Comparison of ENCODE assay signal across 18 cellular contexts in the genomic region with DNA sequence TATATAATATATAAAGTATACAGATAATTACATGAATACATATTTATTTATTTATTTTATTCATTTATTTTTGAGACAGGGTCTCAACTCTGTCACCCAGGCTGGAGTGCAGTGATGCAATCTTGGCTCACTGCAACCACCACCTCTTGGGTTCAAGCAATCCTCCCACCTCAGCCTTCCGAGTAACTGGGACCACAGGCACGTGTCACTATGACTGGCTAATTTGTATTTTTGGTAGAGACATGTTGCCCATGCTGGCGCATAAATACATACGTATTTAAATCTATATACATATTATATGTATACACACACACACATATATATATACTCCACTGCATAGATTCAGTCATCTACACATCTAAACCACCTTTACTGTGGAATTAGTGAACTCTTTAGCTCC. TPM values are rescaled to one million over a fixed set of nuclear protein-coding genes. Genes with fewer than 3 reads are reported as not detected.
DNase-seq lines count a peak whose midpoint lies in the region; ATAC-seq and TF ChIP-seq lines count a peak whose summit lies in the region.
"Had no signal": no experiment of that assay in that cellular context is flagged by ENCODE, and none has a peak within 500 bp of the region (broad histone marks: within the 10 kb centered on the region; RNA-seq: fewer than 3 reads in every experiment).

No MANE protein-coding gene starts in this region.

- H3K27me3 ChIP-seq in CD4-positive, CD25-positive, alpha-beta regulatory T cell (ENCODE audit: control insufficient read depth, insufficient read depth, low read length) = no peaks in the 10 kb centered on the region
- H3K27me3 ChIP-seq in right atrium auricular region = no peaks in the 10 kb centered on the region
- H3K27me3 ChIP-seq in CD8-positive, alpha-beta memory T cell (ENCODE audit: insufficient read depth, low read length, poor library complexity, severe bottlenecking) = no peaks in the 10 kb centered on the region
- H3K27me3 ChIP-seq: body of pancreas, colonic mucosa, neutrophil had no signal

- POLR2A ChIA-PET in activated CD4-positive, alpha-beta T cell treated with anti-CD3 and anti-CD28 coated beads, Interleukin-2, amount 10 ng/mL, durations not matched to agents 7 days and 5 days (lab: Charles Lee) = interaction anchor here (1.2 to 1.7 kb wide), 2 partner anchors 35 to 57 kb away, joined by 5 to 6 read pairs; no protein-coding TSS in a partner anchor
- POLR2A ChIA-PET in CD8-positive, alpha-beta memory T cell (lab: Charles Lee) = interaction anchor here (1.4 to 1.8 kb wide), 2 partner anchors 21 to 55 kb away, joined by 8 read pairs; partner anchors contain the start of genes ANKRD12 and NDUFV2

- no peaks in the 10 kb centered on the region for H3K27me3 Mint-ChIP-seq in CD4-positive, CD25-positive, alpha-beta regulatory T cell
- no peaks in the 10 kb centered on the region for H3K27me3 Mint-ChIP-seq in activated CD4-positive, alpha-beta T cell treated with anti-CD3 and anti-CD28 coated beads, Interleukin-2, amount 10 ng/mL, durations not matched to agents 7 days and 5 days
- H3K27me3 Mint-ChIP-seq in CD8-positive, alpha-beta memory T cell = no peaks in the 10 kb centered on the region
- H3K27me3 Mint-ChIP-seq: activated naive CD8-positive, alpha-beta T cell treated with anti-CD3 and anti-CD28 coated beads, Interleukin-2, amount 10 ng/mL, durations not matched to agents 7 days and 5 days had no signal

- H3K4me3 ChIP-seq in CD4-positive, CD25-positive, alpha-beta regulatory T cell (ENCODE audit: low read depth, low read length) = no peak overlapping the region
- no peak overlapping the region for H3K4me3 ChIP-seq in right atrium auricular region
- no peak overlapping the region for H3K4me3 ChIP-seq in CD8-positive, alpha-beta memory T cell (ENCODE audit: low read length)
- H3K4me3 ChIP-seq: body of pancreas, colonic mucosa, GM23338, mucosa of descending colon had no signal

- H3K36me3 Mint-ChIP-seq in CD4-positive, CD25-positive, alpha-beta regulatory T cell = no peaks in the 10 kb centered on the region
- peaks cover 11% of the 10 kb centered on the region for H3K36me3 Mint-ChIP-seq in activated CD4-positive, alpha-beta T cell treated with anti-CD3 and anti-CD28 coated beads, Interleukin-2, amount 10 ng/mL, durations not matched to agents 7 days and 5 days (ENCODE audit: low read depth)
- H3K36me3 Mint-ChIP-seq in CD8-positive, alpha-beta memory T cell = no peaks in the 10 kb centered on the region

- peak; percentile 78 for DNase-seq in activated CD4-positive, alpha-beta T cell treated with anti-CD3 and anti-CD28 coated beads for 48 hours
- no peak for DNase-seq in activated CD4-positive, alpha-beta T cell treated with anti-CD3 and anti-CD28 coated beads, Interleukin-2, amount 50 U/mL, for 1 hour
- DNase-seq in CD4-positive, CD25-positive, alpha-beta regulatory T cell = no peak
- DNase-seq in activated CD4-positive, alpha-beta T cell treated with anti-CD3 and anti-CD28 coated beads, Interleukin-2, amount 10 ng/mL, durations not matched to agents 7 days and 5 days = no peak
- peak; percentile 51 to 64 for DNase-seq in stimulated activated CD4-positive, alpha-beta T cell treated with anti-CD3 and anti-CD28 coated beads, Interleukin-15, amount 100 ng/mL, for 48 hours (ENCODE audit: low read depth in 2 of 2)
- no peak for DNase-seq in right atrium auricular region (ENCODE audit: low spot score)
- no peak for DNase-seq in CD8-positive, alpha-beta memory T cell
- DNase-seq: activated naive CD8-positive, alpha-beta T cell treated with anti-CD3 and anti-CD28 coated beads, Interleukin-2, amount 10 ng/mL, durations not matched to agents 7 days and 5 days; body of pancreas; colonic mucosa; Kasumi-1; mucosa of descending colon; NCI-H1436; NCI-H526 treated with DMSO at 0.1 percent for 48 hours had no signal

- H3K4me3 Mint-ChIP-seq in CD4-positive, CD25-positive, alpha-beta regulatory T cell = no peak overlapping the region
- no peak overlapping the region for H3K4me3 Mint-ChIP-seq in activated CD4-positive, alpha-beta T cell treated with anti-CD3 and anti-CD28 coated beads, Interleukin-2, amount 10 ng/mL, durations not matched to agents 7 days and 5 days
- H3K4me3 Mint-ChIP-seq in CD8-positive, alpha-beta memory T cell = no peak overlapping the region
- H3K4me3 Mint-ChIP-seq: GM23338 had no signal

- CTCF ChIA-PET in activated CD4-positive, alpha-beta T cell treated with anti-CD3 and anti-CD28 coated beads, Interleukin-2, amount 10 ng/mL, durations not matched to agents 7 days and 5 days (lab: Charles Lee) = interaction anchor here (1.2 to 2.8 kb wide), 7 partner anchors 8 to 60 kb away, joined by 3 to 17 read pairs (median 5); partner anchors contain the start of gene NDUFV2
- CTCF ChIA-PET in CD8-positive, alpha-beta memory T cell (lab: Charles Lee) = interaction anchor here (1.1 to 1.7 kb wide), 4 partner anchors 8 to 58 kb away, joined by 3 to 10 read pairs (median 4); no protein-coding TSS in a partner anchor

- H3K27ac ChIP-seq in CD4-positive, CD25-positive, alpha-beta regulatory T cell (ENCODE audit: insufficient read depth, low read length, poor library complexity, severe bottlenecking) = peak overlapping the region; percentile 73
- no peak overlapping the region for H3K27ac ChIP-seq in right atrium auricular region
- H3K27ac ChIP-seq in CD8-positive, alpha-beta memory T cell (ENCODE audit: low read depth, low read length) = no peak overlapping the region
- H3K27ac ChIP-seq: body of pancreas, neutrophil had no signal

- peaks cover 24% of the 10 kb centered on the region for H3K4me1 ChIP-seq in CD4-positive, CD25-positive, alpha-beta regulatory T cell (ENCODE audit: control insufficient read depth, insufficient read depth, low read length, poor library complexity, severe bottlenecking)
- H3K4me1 ChIP-seq in right atrium auricular region = no peaks in the 10 kb centered on the region
- peaks cover 23% of the 10 kb centered on the region for H3K4me1 ChIP-seq in CD8-positive, alpha-beta memory T cell (ENCODE audit: insufficient read depth, low read length)
- H3K4me1 ChIP-seq: body of pancreas, colonic mucosa had no signal

- peaks cover 27 to 47% (median 29%) of the 10 kb centered on the region in 4 donors for H3K4me1 Mint-ChIP-seq in CD4-positive, CD25-positive, alpha-beta regulatory T cell
- H3K4me1 Mint-ChIP-seq in activated CD4-positive, alpha-beta T cell treated with anti-CD3 and anti-CD28 coated beads, Interleukin-2, amount 10 ng/mL, durations not matched to agents 7 days and 5 days = peaks cover 65% of the 10 kb centered on the region
- peaks cover 19 to 27% (median 21%) of the 10 kb centered on the region in 3 donors for H3K4me1 Mint-ChIP-seq in CD8-positive, alpha-beta memory T cell
- H3K4me1 Mint-ChIP-seq: GM23338 had no signal

- no peaks in the 10 kb centered on the region for H3K9me3 Mint-ChIP-seq in CD4-positive, CD25-positive, alpha-beta regulatory T cell
- H3K9me3 Mint-ChIP-seq in activated CD4-positive, alpha-beta T cell treated with anti-CD3 and anti-CD28 coated beads, Interleukin-2, amount 10 ng/mL, durations not matched to agents 7 days and 5 days = peaks cover 4% of the 10 kb centered on the region
- H3K9me3 Mint-ChIP-seq in CD8-positive, alpha-beta memory T cell = no peaks in the 10 kb centered on the region
- H3K9me3 Mint-ChIP-seq: GM23338 had no signal

- no peak overlapping the region for H3K27ac Mint-ChIP-seq in CD4-positive, CD25-positive, alpha-beta regulatory T cell
- H3K27ac Mint-ChIP-seq in activated CD4-positive, alpha-beta T cell treated with anti-CD3 and anti-CD28 coated beads, Interleukin-2, amount 10 ng/mL, durations not matched to agents 7 days and 5 days = peak overlapping the region; percentile 46
- peak overlapping the region in 2 of 8 donors; percentile 29 to 65 for H3K27ac Mint-ChIP-seq in CD8-positive, alpha-beta memory T cell
- H3K27ac Mint-ChIP-seq: GM23338 had no signal

- no peaks in the 10 kb centered on the region for H3K36me3 ChIP-seq in CD4-positive, CD25-positive, alpha-beta regulatory T cell (ENCODE audit: control insufficient read depth, insufficient read depth, low read length)
- H3K36me3 ChIP-seq in right atrium auricular region = no peaks in the 10 kb centered on the region
- no peaks in the 10 kb centered on the region for H3K36me3 ChIP-seq in CD8-positive, alpha-beta memory T cell (ENCODE audit: insufficient read depth, low read length)
- H3K36me3 ChIP-seq: colonic mucosa, neutrophil had no signal

- H3K9me3 ChIP-seq in CD4-positive, CD25-positive, alpha-beta regulatory T cell (ENCODE audit: control insufficient read depth in 2 of 2, low read length in 2 of 2) = no peaks in the 10 kb centered on the region
- H3K9me3 ChIP-seq in right atrium auricular region = no peaks in the 10 kb centered on the region
- H3K9me3 ChIP-seq in CD8-positive, alpha-beta memory T cell (ENCODE audit: low read length) = no peaks in the 10 kb centered on the region
- H3K9me3 ChIP-seq: body of pancreas, colonic mucosa, mucosa of descending colon, neutrophil had no signal

- no peak for ATAC-seq in CD4-positive, CD25-positive, alpha-beta regulatory T cell (ENCODE audit: low read depth in 2 of 2)
- no peak for ATAC-seq in HG02642 (IDR thresholded peaks at IDR 0.05; ENCODE audit: poor library complexity, unreplicated experiment)
- ATAC-seq: body of pancreas, GM23338, Right ventricle myocardium inferior had no signal

- TF ChIP-seq CTCF in right atrium auricular region (IDR thresholded peaks at IDR 0.05) = no peak

RNA-seq across cellular contexts. Expression of gene NDUFV2, which starts 20.6 kb away (rescaled TPM):
- 207 TPM for total RNA-seq in CD4-positive, CD25-positive, alpha-beta regulatory T cell
- polyA plus RNA-seq in CD4-positive, CD25-positive, alpha-beta regulatory T cell = 100 to 1,000 TPM; 221 to 282 (median 255) TPM
- 100 to 1,000 TPM; 177 to 185 TPM for total RNA-seq in activated CD4-positive, alpha-beta T cell treated with anti-CD3 and anti-CD28 coated beads, Interleukin-2, amount 10 ng/mL, durations not matched to agents 7 days and 5 days
- total RNA-seq in right atrium auricular region = 100 to 1,000 TPM; 167 to 225 TPM
- total RNA-seq in CD8-positive, alpha-beta memory T cell = 100 to 1,000 TPM; 324 to 331 TPM
- polyA plus RNA-seq in CD8-positive, alpha-beta memory T cell = 187 TPM

RNA-seq across cellular contexts. Expression of gene ANKRD12, which starts 54.6 kb away (rescaled TPM):
- 200 TPM for total RNA-seq in CD4-positive, CD25-positive, alpha-beta regulatory T cell
- 10 to 100 TPM; 28.2 to 41.9 (median 37.0) TPM for polyA plus RNA-seq in CD4-positive, CD25-positive, alpha-beta regulatory T cell
- 100 to 1,000 TPM in 1 of 2 experiments, 10 to 100 TPM in 1; 79.4 to 107 TPM for total RNA-seq in activated CD4-positive, alpha-beta T cell treated with anti-CD3 and anti-CD28 coated beads, Interleukin-2, amount 10 ng/mL, durations not matched to agents 7 days and 5 days
- total RNA-seq in right atrium auricular region = 10 to 100 TPM; 22.3 to 32.3 TPM
- total RNA-seq in CD8-positive, alpha-beta memory T cell = 10 to 100 TPM; 66.6 to 67.6 TPM
- 109 TPM for polyA plus RNA-seq in CD8-positive, alpha-beta memory T cell

Comparison
In these comparisons a context has a peak if more than half of its experiments do, and no peak if none do; other contexts are left out.
1. DNase-seq: peak in activated CD4-positive, alpha-beta T cell treated with anti-CD3 and anti-CD28 coated beads for 48 hours (single experiment) and stimulated activated CD4-positive, alpha-beta T cell treated with anti-CD3 and anti-CD28 coated beads, Interleukin-15, amount 100 ng/mL, for 48 hours (2 of 2); none in activated CD4-positive, alpha-beta T cell treated with anti-CD3 and anti-CD28 coated beads, Interleukin-2, amount 50 U/mL, for 1 hour (single experiment), CD4-positive, CD25-positive, alpha-beta regulatory T cell (0 of 3), activated CD4-positive, alpha-beta T cell treated with anti-CD3 and anti-CD28 coated beads, Interleukin-2, amount 10 ng/mL, durations not matched to agents 7 days and 5 days (single experiment), right atrium auricular region (single experiment) and CD8-positive, alpha-beta memory T cell (0 of 5).